In genomic region chr2:231557571-231558217, GRCh38 we compare ENCODE assay signal across 7 cellular contexts.
A peak's percentile ranks its signal among the peaks of the same experiment; 100 is the strongest.
DNase-seq lines count a peak whose midpoint lies in the region; ATAC-seq, FAIRE-seq and TF ChIP-seq lines count a peak whose summit lies in the region.

No MANE protein-coding gene starts in this region.

- no peaks in the 10 kb centered on the region for H3K36me3 ChIP-seq in brain microvascular endothelial cell (replicated peaks)

- H3K27me3 ChIP-seq in brain microvascular endothelial cell (replicated peaks), result no peaks in the 10 kb centered on the region

- H3K4me3 ChIP-seq in GM12865 (ENCODE audit: low read depth, low read length) (no peak overlapping the region), brain microvascular endothelial cell (ENCODE audit: low read depth, low read length) (no peak overlapping the region)

- peak; percentile 71 for TF ChIP-seq CTCF in GM12865 (IDR thresholded peaks at IDR 0.05; ENCODE audit: insufficient read depth, low read depth, low read length, missing control alignments)
- TF ChIP-seq CTCF in brain microvascular endothelial cell (IDR thresholded peaks at IDR 0.05; ENCODE audit: low read depth, low read length, missing control alignments), result peak; percentile 77

- in situ Hi-C loops in brain microvascular endothelial cell (cut with HindIII; ENCODE audit: low pct_ligation_motif_present, low sequenced_read_pairs), result no loop called here

- peak; percentile 65 for ATAC-seq in HG02610 (IDR thresholded peaks at IDR 0.05; ENCODE audit: unreplicated experiment)

- DNase-seq in GM12865 (ENCODE audit: low read depth) (peak; percentile 94), NCI-H1694 treated with DMSO at 0.1 percent for 48 hours (lab: John Stamatoyannopoulos, UW) (peak; percentile 56), brain microvascular endothelial cell (peak; percentile 77), iPS-NIHi11 (ENCODE audit: low spot score) (peak; percentile 88), smooth muscle cell of the brain vasculature (ENCODE audit: low read depth, low spot score) (peak; percentile 65)

- no peak overlapping the region for H3K27ac ChIP-seq in brain microvascular endothelial cell

- peak; percentile 89 for FAIRE-seq in TTC549 (lab: Jason Lieb, UNC)
